In genomic region chr20:10671850-10672578, GRCh38 we compare ENCODE assay signal across 1 cellular context.
TF ChIP-seq lines count a peak whose summit lies in the region.

No MANE protein-coding gene starts in this region.

TF ChIP-seq in HEK293, 187 proteins besides CTCF, POLR2A, EP300 and RAD21 (continued from another document and continues in another):
- no peak for TF ChIP-seq ZNF280C (tag by site-specific recombination; IDR thresholded peaks at IDR 0.05)
- TF ChIP-seq ZNF792 (tag by site-specific recombination; IDR thresholded peaks at IDR 0.05): no peak
- no peak for TF ChIP-seq ZNF302 (tag by site-specific recombination; IDR thresholded peaks at IDR 0.05; ENCODE audit: low read depth)
- TF ChIP-seq KLF9 (tag by site-specific recombination; IDR thresholded peaks at IDR 0.05; ENCODE audit: low read depth): peak; percentile 5
- no peak for TF ChIP-seq ZBTB44 (tag by site-specific recombination; IDR thresholded peaks at IDR 0.05)
- TF ChIP-seq SP2 (tag by site-specific recombination; IDR thresholded peaks at IDR 0.05): peak; percentile 58
- no peak for TF ChIP-seq HOXC10 (CRISPR knock-in tag; IDR thresholded peaks at IDR 0.05)
- no peak for TF ChIP-seq ZNF2 (tag by site-specific recombination; IDR thresholded peaks at IDR 0.05)
- TF ChIP-seq ZNF10 (tag by site-specific recombination; IDR thresholded peaks at IDR 0.05): no peak
- TF ChIP-seq ZNF324 (tag by site-specific recombination; IDR thresholded peaks at IDR 0.05): no peak
- no peak for TF ChIP-seq ZNF121 (tag by site-specific recombination; IDR thresholded peaks at IDR 0.05)
- no peak for TF ChIP-seq ZNF701 (tag by site-specific recombination; IDR thresholded peaks at IDR 0.05)
- no peak for TF ChIP-seq OVOL3 (tag by site-specific recombination; IDR thresholded peaks at IDR 0.05)
- no peak for TF ChIP-seq TRIM28 (IDR thresholded peaks at IDR 0.05; ENCODE audit: borderline replicate concordance, low read length)
- no peak for TF ChIP-seq ZNF184 (tag by site-specific recombination; IDR thresholded peaks at IDR 0.05)
- TF ChIP-seq KLF10 (tag by site-specific recombination; IDR thresholded peaks at IDR 0.05): peak; percentile 29; the same call in 1 of the 2 replicates
- TF ChIP-seq ZBTB7A (tag by site-specific recombination; IDR thresholded peaks at IDR 0.05; ENCODE audit: low read depth): no peak
- no peak for TF ChIP-seq ZNF24 (tag by site-specific recombination; IDR thresholded peaks at IDR 0.05)
- no peak for TF ChIP-seq ZNF610 (tag by site-specific recombination; IDR thresholded peaks at IDR 0.05; ENCODE audit: borderline replicate concordance)
- TF ChIP-seq PRDM4 (tag by site-specific recombination; IDR thresholded peaks at IDR 0.05): no peak
- peak; percentile 24; the same call in 1 of the 2 replicates for TF ChIP-seq SP3 (tag by site-specific recombination; IDR thresholded peaks at IDR 0.05)
- no peak for TF ChIP-seq PRDM1 (tag by site-specific recombination; IDR thresholded peaks at IDR 0.05)
- TF ChIP-seq ZNF501 (tag by site-specific recombination; IDR thresholded peaks at IDR 0.05): no peak
- TF ChIP-seq ZNF146 (tag by site-specific recombination; IDR thresholded peaks at IDR 0.05): no peak
- no peak for TF ChIP-seq ZBTB8A (tag by site-specific recombination; IDR thresholded peaks at IDR 0.05)
- no peak for TF ChIP-seq ZNF658 (tag by site-specific recombination; IDR thresholded peaks at IDR 0.05)
- no peak for TF ChIP-seq MYNN (tag by site-specific recombination; IDR thresholded peaks at IDR 0.05; ENCODE audit: borderline replicate concordance)
- TF ChIP-seq ZBTB20 (tag by site-specific recombination; IDR thresholded peaks at IDR 0.05): peak; percentile 17; the same call in 1 of the 2 replicates
- TF ChIP-seq ZNF433 (tag by site-specific recombination; IDR thresholded peaks at IDR 0.05; ENCODE audit: low read depth): no peak
- TF ChIP-seq SP7 (tag by site-specific recombination; IDR thresholded peaks at IDR 0.05): no peak
- no peak for TF ChIP-seq ZNF600 (tag by site-specific recombination; IDR thresholded peaks at IDR 0.05)
- TF ChIP-seq ZNF629 (tag by site-specific recombination; IDR thresholded peaks at IDR 0.05): no peak
- TF ChIP-seq ZNF394 (tag by site-specific recombination; IDR thresholded peaks at IDR 0.05; ENCODE audit: borderline replicate concordance): no peak
- TF ChIP-seq ZNF623 (tag by site-specific recombination; IDR thresholded peaks at IDR 0.05): no peak
- TF ChIP-seq ZBTB17 (tag by site-specific recombination; IDR thresholded peaks at IDR 0.05): 0 out of 2 replicates have a peak, but pooled peaks have one; percentile 19
- no peak for TF ChIP-seq ZSCAN23 (tag by site-specific recombination; IDR thresholded peaks at IDR 0.05)
- TF ChIP-seq ZNF239 (tag by site-specific recombination; IDR thresholded peaks at IDR 0.05): no peak
- TF ChIP-seq ZSCAN16 (tag by site-specific recombination; IDR thresholded peaks at IDR 0.05): no peak
- no peak for TF ChIP-seq ZNF791 (tag by site-specific recombination; IDR thresholded peaks at IDR 0.05)
- TF ChIP-seq ZNF155 (tag by site-specific recombination; IDR thresholded peaks at IDR 0.05): no peak
- peak; percentile 79 for TF ChIP-seq ZFHX2 (tag by site-specific recombination; conservative IDR thresholded peaks at IDR 0.05)
- TF ChIP-seq BCL6B (tag by site-specific recombination; IDR thresholded peaks at IDR 0.05): no peak
- no peak for TF ChIP-seq ZFP69B (tag by site-specific recombination; IDR thresholded peaks at IDR 0.05)
- no peak for TF ChIP-seq KLF17 (tag by site-specific recombination; IDR thresholded peaks at IDR 0.05)
- no peak for TF ChIP-seq ZNF645 (tag by site-specific recombination; IDR thresholded peaks at IDR 0.05)
- no peak for TF ChIP-seq ZNF280D (tag by site-specific recombination; IDR thresholded peaks at IDR 0.05)
- TF ChIP-seq ELK4 (IDR thresholded peaks at IDR 0.05; ENCODE audit: borderline replicate concordance, low read depth, low read length): no peak
- no peak for TF ChIP-seq PBX3 (CRISPR knock-in tag; IDR thresholded peaks at IDR 0.05)
- no peak for TF ChIP-seq ATF2 (tag by site-specific recombination; IDR thresholded peaks at IDR 0.05; ENCODE audit: low read depth)
